Comparison of ENCODE assay signal across 20 cellular contexts in genomic region chr3:193660698-193661400, GRCh38.
"Had no signal": no experiment of that assay in that cellular context is flagged by ENCODE, and none has a peak within 500 bp of the region (broad histone marks: within the 10 kb centered on the region; RNA-seq: fewer than 3 reads in every experiment).

No MANE protein-coding gene starts in this region.

- ATAC-seq: gastroesophageal sphincter; left lung; mucosa of descending colon; naive thymus-derived CD4-positive, alpha-beta T cell had no signal

- H3K4me2 ChIP-seq: hepatocyte had no signal

- H3K27ac Mint-ChIP-seq: activated CD4-positive, alpha-beta T cell treated with anti-CD3 and anti-CD28 coated beads, Interleukin-2, amount 10 ng/mL, durations not matched to agents 24 days and 14 days; activated naive CD4-positive, alpha-beta T cell treated with anti-CD3 and anti-CD28 coated beads for 36 hours had no signal

- H3K4me3 ChIP-seq: dorsolateral prefrontal cortex, gastroesophageal sphincter, hepatocyte, left lung, mucosa of descending colon, tibial artery, uterus had no signal

- H3K79me2 ChIP-seq: hepatocyte, parathyroid adenoma had no signal

- H3K36me3 ChIP-seq: uterus had no signal

- DNase-seq: activated CD4-positive, alpha-beta T cell treated with anti-CD3 and anti-CD28 coated beads, Interleukin-2, amount 10 ng/mL, durations not matched to agents 24 days and 14 days; activated CD4-positive, CD25-positive, alpha-beta regulatory T cell; activated CD8-positive, alpha-beta memory T cell treated with anti-CD3 and anti-CD28 coated beads for 24 hours; activated naive CD4-positive, alpha-beta T cell treated with anti-CD3 and anti-CD28 coated beads for 36 hours; dorsolateral prefrontal cortex; left lung; mucosa of descending colon; naive thymus-derived CD4-positive, alpha-beta T cell; stimulated activated CD4-positive, alpha-beta T cell treated with anti-CD3 and anti-CD28 coated beads, Interleukin-12 subunit alpha, Interleukin-12 subunit beta, amount 100 ng/mL, for 4 hours; stimulated activated CD4-positive, alpha-beta T cell treated with anti-CD3 and anti-CD28 coated beads, Interleukin-2, amount 100 ng/mL, for 24 hours; T-helper 1 cell; tibial artery; uterus had no signal

- H3K27ac ChIP-seq: dorsolateral prefrontal cortex, gastroesophageal sphincter, left lung, neutrophil, parathyroid adenoma, tibial artery, uterus had no signal

- H3K27me3 Mint-ChIP-seq: activated CD4-positive, alpha-beta T cell treated with anti-CD3 and anti-CD28 coated beads, Interleukin-2, amount 10 ng/mL, durations not matched to agents 24 days and 14 days; naive thymus-derived CD4-positive, alpha-beta T cell had no signal

- H3K9ac ChIP-seq: parathyroid adenoma had no signal

- H2AFZ ChIP-seq: hepatocyte, parathyroid adenoma had no signal

- H3K4me3 Mint-ChIP-seq: activated CD4-positive, alpha-beta T cell treated with anti-CD3 and anti-CD28 coated beads, Interleukin-2, amount 10 ng/mL, durations not matched to agents 24 days and 14 days; activated naive CD4-positive, alpha-beta T cell treated with anti-CD3 and anti-CD28 coated beads for 36 hours; naive thymus-derived CD4-positive, alpha-beta T cell had no signal

- H3K27me3 ChIP-seq: dorsolateral prefrontal cortex, gastroesophageal sphincter, hepatocyte, left lung, neutrophil, tibial artery, uterus had no signal

- H3K4me1 ChIP-seq: left lung, parathyroid adenoma, tibial artery, uterus had no signal

- H3K9me3 ChIP-seq: gastroesophageal sphincter, left lung, mucosa of descending colon, neutrophil, tibial artery, uterus had no signal

- FAIRE-seq: astrocyte, bronchial epithelial cell, keratinocyte had no signal

- H3K4me1 Mint-ChIP-seq: activated CD4-positive, alpha-beta T cell treated with anti-CD3 and anti-CD28 coated beads, Interleukin-2, amount 10 ng/mL, durations not matched to agents 24 days and 14 days; naive thymus-derived CD4-positive, alpha-beta T cell had no signal

- H3K9me3 Mint-ChIP-seq: activated CD4-positive, alpha-beta T cell treated with anti-CD3 and anti-CD28 coated beads, Interleukin-2, amount 10 ng/mL, durations not matched to agents 24 days and 14 days; activated naive CD4-positive, alpha-beta T cell treated with anti-CD3 and anti-CD28 coated beads for 36 hours; naive thymus-derived CD4-positive, alpha-beta T cell had no signal
